Comparison of ENCODE assay signal across 8 cellular contexts in genomic region chr7:129948877-129949291, GRCh38. TPM values are rescaled to one million over a fixed set of nuclear protein-coding genes. Genes with fewer than 3 reads are reported as not detected.
DNase-seq lines count a peak whose midpoint lies in the region; ATAC-seq, FAIRE-seq and TF ChIP-seq lines count a peak whose summit lies in the region.

No MANE protein-coding gene starts in this region.

- TF ChIP-seq POLR2A in GM18526 (IDR thresholded peaks at IDR 0.05; ENCODE audit: extremely low read depth, insufficient read length): peak; percentile 11

- H3K9me3 Mint-ChIP-seq in activated CD4-positive, alpha-beta T cell treated with anti-CD3 and anti-CD28 coated beads, Interleukin-2, amount 10 ng/mL, durations not matched to agents 24 days and 14 days: no peaks in the 10 kb centered on the region

- TF ChIP-seq CTCF in left lung (IDR thresholded peaks at IDR 0.05): no peak

- FAIRE-seq in A204.1 (lab: Jason Lieb, UNC): peak; percentile 84

- H3K9me3 ChIP-seq in left lung: no peaks in the 10 kb centered on the region

- H3K36me3 Mint-ChIP-seq in activated CD4-positive, alpha-beta T cell treated with anti-CD3 and anti-CD28 coated beads, Interleukin-2, amount 10 ng/mL, durations not matched to agents 24 days and 14 days (ENCODE audit: low read depth): peaks cover 6% of the 10 kb centered on the region

- no peaks in the 10 kb centered on the region for H3K36me3 ChIP-seq in left lung

- peak overlapping the region; percentile 78 to 92 for H3K4me3 ChIP-seq in left lung

- no peaks in the 10 kb centered on the region for H3K27me3 ChIP-seq in left lung

- peaks cover 23 to 55% of the 10 kb centered on the region in 2 donors for H3K4me1 ChIP-seq in left lung

- intact Hi-C loops in activated CD4-positive, alpha-beta T cell treated with anti-CD3 and anti-CD28 coated beads, Interleukin-2, amount 10 ng/mL, durations not matched to agents 24 days and 14 days (cut with micrococcal nuclease): loop anchor here (2.0 to 10.0 kb wide), 8 partner anchors 42 to 1158 kb away; partner anchors contain the start of gene AHCYL2
- intact Hi-C loops in left lung (cut with DNase I): no loop called here

- H3K4me1 Mint-ChIP-seq in activated CD4-positive, alpha-beta T cell treated with anti-CD3 and anti-CD28 coated beads, Interleukin-2, amount 10 ng/mL, durations not matched to agents 24 days and 14 days: peaks cover 22% of the 10 kb centered on the region

- ATAC-seq in HG03095 (IDR thresholded peaks at IDR 0.05; ENCODE audit: unreplicated experiment) (peak; percentile 54), left lung (peak; percentile 76)

- H3K27ac Mint-ChIP-seq in activated CD4-positive, alpha-beta T cell treated with anti-CD3 and anti-CD28 coated beads, Interleukin-2, amount 10 ng/mL, durations not matched to agents 24 days and 14 days: no peak overlapping the region

- H3K4me3 Mint-ChIP-seq in activated CD4-positive, alpha-beta T cell treated with anti-CD3 and anti-CD28 coated beads, Interleukin-2, amount 10 ng/mL, durations not matched to agents 24 days and 14 days: no peak overlapping the region

- H3K27ac ChIP-seq in left lung: peak overlapping the region; percentile 96 to 97

- no peaks in the 10 kb centered on the region for H3K27me3 Mint-ChIP-seq in activated CD4-positive, alpha-beta T cell treated with anti-CD3 and anti-CD28 coated beads, Interleukin-2, amount 10 ng/mL, durations not matched to agents 24 days and 14 days

- peak; percentile 93 for DNase-seq in NCI-H2227 treated with DMSO at 0.1 percent for 48 hours (lab: John Stamatoyannopoulos, UW)
- DNase-seq in activated CD4-positive, alpha-beta T cell treated with anti-CD3 and anti-CD28 coated beads, Interleukin-2, amount 10 ng/mL, durations not matched to agents 24 days and 14 days: peak; percentile 96
- DNase-seq in dermis blood vessel endothelial cell: peak; percentile 95
- peak; percentile 93 to 95 for DNase-seq in left lung
- DNase-seq in stimulated activated CD4-positive, alpha-beta T cell treated with anti-CD3 and anti-CD28 coated beads, Interleukin-2, amount 100 ng/mL, for 4 hours (ENCODE audit: low read depth): peak; percentile 69

RNA-seq across cellular contexts. Expression of gene UBE2H, which starts 3.9 kb away (rescaled TPM):
- 21.7 and 24.2 TPM in 2 replicates for total RNA-seq in activated CD4-positive, alpha-beta T cell treated with anti-CD3 and anti-CD28 coated beads, Interleukin-2, amount 10 ng/mL, durations not matched to agents 24 days and 14 days
- total RNA-seq in dermis blood vessel endothelial cell (71.5 and 87.2 TPM in 2 replicates), left lung (100 to 1,000 TPM in 1 of 2 donors, 10 to 100 TPM in 1; 58.7 to 121 TPM)

Comparison
In these comparisons a context has a peak if more than half of its experiments do, and no peak if none do; other contexts are left out.
1. Peak in every context shown above with its lines: DNase-seq, ATAC-seq, H3K4me3 ChIP-seq and H3K27ac ChIP-seq.